ENCODE assay signal across 15 cellular contexts in genomic region chr1:162908780-162909179, GRCh38. TPM values are rescaled to one million over a fixed set of nuclear protein-coding genes. Genes with fewer than 3 reads are reported as not detected.
DNase-seq lines count a peak whose midpoint lies in the region; ATAC-seq and TF ChIP-seq lines count a peak whose summit lies in the region.
"Had no signal": no experiment of that assay in that cellular context is flagged by ENCODE, and none has a peak within 500 bp of the region (broad histone marks: within the 10 kb centered on the region; RNA-seq: fewer than 3 reads in every experiment).

No MANE protein-coding gene starts in this region.

- peak overlapping the region in 1 of 4 experiments; percentile 16 for H3K4me3 ChIP-seq in fibroblast of lung (replicated peaks in 1 of 4; ENCODE audit: control extremely low read depth in 1 of 4, insufficient read depth in 1 of 4, low read depth in 3 of 4, low read length in 4 of 4)
- peak overlapping the region; percentile 41 for H3K4me3 ChIP-seq in skeletal muscle satellite cell (ENCODE audit: low read length)
- H3K4me3 ChIP-seq in testis, result no peak overlapping the region
- H3K4me3 ChIP-seq in trophoblast cell (ENCODE audit: low read depth, low read length), result no peak overlapping the region
- H3K4me3 ChIP-seq: K562 had no signal

- H4K8ac ChIP-seq in trophoblast cell (ENCODE audit: low read depth, low read length), result no peak overlapping the region

- ATAC-seq in HG03196 (IDR thresholded peaks at IDR 0.05; ENCODE audit: unreplicated experiment), result no peak
- ATAC-seq: K562 had no signal

- no peak overlapping the region for H3K4ac ChIP-seq in trophoblast cell (ENCODE audit: low read depth, low read length)

- H2AFZ ChIP-seq in fibroblast of lung (ENCODE audit: low read length) (peak overlapping the region; percentile 47), trophoblast cell (ENCODE audit: insufficient read depth, low read length, poor library complexity) (no peak overlapping the region)
- H2AFZ ChIP-seq: parathyroid adenoma had no signal

- H3K4me2 ChIP-seq in fibroblast of lung (ENCODE audit: extremely low read depth, insufficient read depth, low read length), result no peak overlapping the region
- peak overlapping the region; percentile 77 for H3K4me2 ChIP-seq in skeletal muscle satellite cell (ENCODE audit: low read length)
- no peak overlapping the region for H3K4me2 ChIP-seq in trophoblast cell (ENCODE audit: low read length)

- DNase-seq in GM04504 (ENCODE audit: low read depth) (peak; percentile 69), SW480 (ENCODE audit: low spot score) (peak; percentile 21), fibroblast of lung (ENCODE audit: low read depth in 2 of 2) (peak; percentile 82 to 90), testis (no peak), trophoblast cell (no peak)
- DNase-seq in activated naive CD4-positive, alpha-beta T cell treated with anti-CD3 and anti-CD28 coated beads, Interleukin-2, amount 50 U/mL, for 16 hours, result no peak
- DNase-seq: activated CD4-positive, alpha-beta T cell treated with anti-CD3 and anti-CD28 coated beads, Interleukin-2, amount 50 U/mL, for 1 hour; hippocampal formation; NCI-H2081; stimulated activated CD4-positive, alpha-beta T cell treated with anti-CD3 and anti-CD28 coated beads, Interleukin-4, amount 100 ng/mL, for 4 hours had no signal

- H3K4me1 ChIP-seq in fibroblast of lung (ENCODE audit: control insufficient read depth, extremely low read depth, insufficient read depth, low read length), result peaks cover 22% of the 10 kb centered on the region
- peaks cover 43% of the 10 kb centered on the region for H3K4me1 ChIP-seq in skeletal muscle satellite cell (ENCODE audit: control insufficient read depth, insufficient read depth, low read length)
- no peaks in the 10 kb centered on the region for H3K4me1 ChIP-seq in testis
- H3K4me1 ChIP-seq in trophoblast cell (ENCODE audit: control insufficient read depth in 1 of 2, insufficient read depth in 2 of 2, low read length in 2 of 2), result peaks cover 3 to 6% of the 10 kb centered on the region in 2 experiments
- H3K4me1 ChIP-seq: parathyroid adenoma had no signal

- TF ChIP-seq CTCF in fibroblast of lung (conservative IDR thresholded peaks at IDR 0.05 in 1 of 2, IDR thresholded peaks at IDR 0.05 in 1 of 2; ENCODE audit: low read depth in 1 of 2, low read length in 2 of 2) (no peak), testis (IDR thresholded peaks at IDR 0.05) (no peak)

- no peak overlapping the region for H2BK12ac ChIP-seq in trophoblast cell (ENCODE audit: low read length)

- H4K91ac ChIP-seq in trophoblast cell (ENCODE audit: low read depth, low read length), result no peak overlapping the region

- peak overlapping the region; percentile 57 for H3K9ac ChIP-seq in fibroblast of lung (ENCODE audit: insufficient read depth, low read length)
- H3K9ac ChIP-seq in skeletal muscle satellite cell (ENCODE audit: low read depth, low read length), result peak overlapping the region; percentile 81
- H3K9ac ChIP-seq in trophoblast cell (ENCODE audit: low read length), result no peak overlapping the region
- H3K9ac ChIP-seq: parathyroid adenoma had no signal

- H2BK120ac ChIP-seq in trophoblast cell (ENCODE audit: insufficient read depth, low read length, poor library complexity), result no peak overlapping the region

- intact Hi-C loops in testis (cut with DNase I; ENCODE audit: low total_unique reads), result no loop called here

- H3K79me2 ChIP-seq in fibroblast of lung (ENCODE audit: control insufficient read depth, insufficient read depth, low read length) (no peaks in the 10 kb centered on the region), trophoblast cell (ENCODE audit: control insufficient read depth, insufficient read depth, low read length, poor library complexity) (no peaks in the 10 kb centered on the region)
- H3K79me2 ChIP-seq: parathyroid adenoma had no signal

- H4K12ac ChIP-seq in trophoblast cell (ENCODE audit: low read depth, low read length), result no peak overlapping the region

- H3K36me3 ChIP-seq in fibroblast of lung (ENCODE audit: control insufficient read depth, insufficient read depth, low read length), result no peaks in the 10 kb centered on the region
- H3K36me3 ChIP-seq in skeletal muscle satellite cell (ENCODE audit: insufficient read depth, low read length), result no peaks in the 10 kb centered on the region
- H3K36me3 ChIP-seq in testis (ENCODE audit: low read depth, missing control alignments), result no peaks in the 10 kb centered on the region
- H3K36me3 ChIP-seq in trophoblast cell (ENCODE audit: control insufficient read depth in 1 of 2, insufficient read depth in 2 of 2, low read length in 2 of 2), result no peaks in the 10 kb centered on the region

- no peak overlapping the region for H3K14ac ChIP-seq in trophoblast cell (ENCODE audit: low read length)

- 33 to 66% methylated on average over 2 of the region's 2 CpGs for WGBS in testis, 2 donors
- no CpG with 5 or more reads among the region's 2 CpGs for WGBS in trophoblast cell (ENCODE audit: extremely low coverage, insufficient coverage, insufficient read length)

- H3K23ac ChIP-seq in trophoblast cell (ENCODE audit: low read length), result no peak overlapping the region

- H3K18ac ChIP-seq in trophoblast cell (ENCODE audit: low read length), result no peak overlapping the region

- H3K79me1 ChIP-seq in trophoblast cell (ENCODE audit: low read length), result peaks cover 4% of the 10 kb centered on the region

- peak overlapping the region; percentile 85 for H3K27ac ChIP-seq in fibroblast of lung (ENCODE audit: insufficient read depth, low read length)
- no peak overlapping the region for H3K27ac ChIP-seq in testis
- H3K27ac ChIP-seq in trophoblast cell (ENCODE audit: low read depth, low read length), result no peak overlapping the region
- H3K27ac ChIP-seq: parathyroid adenoma had no signal

- H2BK5ac ChIP-seq in trophoblast cell (ENCODE audit: low read depth, low read length, poor library complexity), result no peak overlapping the region

- H4K20me1 ChIP-seq in fibroblast of lung (ENCODE audit: control insufficient read depth, extremely low read depth, insufficient read depth, low read length), result no peaks in the 10 kb centered on the region

- H3K27me3 ChIP-seq in fibroblast of lung (ENCODE audit: control insufficient read depth, insufficient read depth, low read length), result no peaks in the 10 kb centered on the region
- no peaks in the 10 kb centered on the region for H3K27me3 ChIP-seq in skeletal muscle satellite cell (ENCODE audit: control insufficient read depth, insufficient read depth, low read length)
- H3K27me3 ChIP-seq in testis, result no peaks in the 10 kb centered on the region
- H3K27me3 ChIP-seq in trophoblast cell (ENCODE audit: insufficient read depth, low read length), result no peaks in the 10 kb centered on the region

- H2AK5ac ChIP-seq in trophoblast cell (ENCODE audit: low read length), result no peak overlapping the region

- no peak for TF ChIP-seq POLR2A in testis (IDR thresholded peaks at IDR 0.05)

- H3K9me3 ChIP-seq in fibroblast of lung (ENCODE audit: control insufficient read depth, insufficient read depth, low read depth, low read length), result no peaks in the 10 kb centered on the region
- H3K9me3 ChIP-seq in skeletal muscle satellite cell (replicated peaks; ENCODE audit: low read length), result peaks cover 8% of the 10 kb centered on the region
- H3K9me3 ChIP-seq in testis, result no peaks in the 10 kb centered on the region
- peaks cover 1% of the 10 kb centered on the region for H3K9me3 ChIP-seq in trophoblast cell (ENCODE audit: insufficient read depth, low read depth, low read length)

RNA-seq across cellular contexts. Expression of gene CCDC190, which starts 47.8 kb away (rescaled TPM):
- total RNA-seq in fibroblast of lung (not detected in 2 replicates), testis (1 to 10 TPM in 1 of 2 donors, under 1 TPM in 1; 0.19 to 1.2 TPM)
- polyA plus RNA-seq in fibroblast of lung (0.16 and 0.36 TPM in 2 replicates), testis (ENCODE audit: insufficient read depth, low read depth, low replicate concordance) (1.6 TPM)
- 0.42 TPM in 1 of 2 replicates, not detected in the other for polyA plus RNA-seq in fibroblast of lung (2012)
- polyA minus RNA-seq in fibroblast of lung (ENCODE audit: low replicate concordance), result not detected in 2 replicates
- 0.22 TPM in 1 of 2 replicates, not detected in the other for total RNA-seq in skeletal muscle satellite cell (2012; rRNA removed)
- not detected in 2 replicates for polyA plus RNA-seq in trophoblast cell (2013)
- total RNA-seq: K562; T-helper 1 cell treated with Interleukin-12 subunit alpha and Interleukin-12 subunit beta and Interleukin-4 antibody, amounts not matched to agents 30 ng/mL and 1 ng/mL, for 36 hours had no signal
- polyA plus RNA-seq: K562 had no signal

Comparison
In these comparisons a context has a peak if more than half of its experiments do, and no peak if none do; other contexts are left out.
1. DNase-seq: peak in GM04504 (single experiment), SW480 (single experiment) and fibroblast of lung (2 of 2); none in testis (single experiment), trophoblast cell (0 of 2) and activated naive CD4-positive, alpha-beta T cell treated with anti-CD3 and anti-CD28 coated beads, Interleukin-2, amount 50 U/mL, for 16 hours (single experiment).